ENCODE assay signal across 1 cellular context in the genomic region with DNA sequence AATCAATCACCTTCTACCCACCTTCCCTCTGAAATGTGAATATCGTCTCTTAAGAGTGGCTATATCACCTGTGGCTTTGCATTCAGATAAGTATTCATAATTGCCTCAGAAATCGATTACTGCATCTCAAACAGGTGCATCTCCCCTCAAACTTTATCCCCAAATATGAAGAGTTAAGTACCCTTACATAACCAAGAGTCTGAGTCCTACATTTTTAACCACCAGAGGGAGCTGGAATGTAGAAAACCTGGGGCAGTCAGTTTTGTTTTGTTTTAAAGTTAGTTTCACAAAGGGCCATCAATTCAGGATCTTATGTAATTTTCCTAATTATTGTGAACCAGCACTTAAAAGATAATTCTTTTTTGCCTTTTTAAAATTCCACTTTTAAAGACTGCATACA.
TF ChIP-seq lines count a peak whose summit lies in the region.

No MANE protein-coding gene starts in this region.

TF ChIP-seq in H1, 55 proteins besides CTCF, POLR2A, EP300 and RAD21:
- no peak for TF ChIP-seq CBX8 (IDR thresholded peaks at IDR 0.05; ENCODE audit: borderline replicate concordance, low read depth, low read length)
- TF ChIP-seq SUZ12 (IDR thresholded peaks at IDR 0.05; ENCODE audit: low read length) = no peak
- TF ChIP-seq, protein P1, sequence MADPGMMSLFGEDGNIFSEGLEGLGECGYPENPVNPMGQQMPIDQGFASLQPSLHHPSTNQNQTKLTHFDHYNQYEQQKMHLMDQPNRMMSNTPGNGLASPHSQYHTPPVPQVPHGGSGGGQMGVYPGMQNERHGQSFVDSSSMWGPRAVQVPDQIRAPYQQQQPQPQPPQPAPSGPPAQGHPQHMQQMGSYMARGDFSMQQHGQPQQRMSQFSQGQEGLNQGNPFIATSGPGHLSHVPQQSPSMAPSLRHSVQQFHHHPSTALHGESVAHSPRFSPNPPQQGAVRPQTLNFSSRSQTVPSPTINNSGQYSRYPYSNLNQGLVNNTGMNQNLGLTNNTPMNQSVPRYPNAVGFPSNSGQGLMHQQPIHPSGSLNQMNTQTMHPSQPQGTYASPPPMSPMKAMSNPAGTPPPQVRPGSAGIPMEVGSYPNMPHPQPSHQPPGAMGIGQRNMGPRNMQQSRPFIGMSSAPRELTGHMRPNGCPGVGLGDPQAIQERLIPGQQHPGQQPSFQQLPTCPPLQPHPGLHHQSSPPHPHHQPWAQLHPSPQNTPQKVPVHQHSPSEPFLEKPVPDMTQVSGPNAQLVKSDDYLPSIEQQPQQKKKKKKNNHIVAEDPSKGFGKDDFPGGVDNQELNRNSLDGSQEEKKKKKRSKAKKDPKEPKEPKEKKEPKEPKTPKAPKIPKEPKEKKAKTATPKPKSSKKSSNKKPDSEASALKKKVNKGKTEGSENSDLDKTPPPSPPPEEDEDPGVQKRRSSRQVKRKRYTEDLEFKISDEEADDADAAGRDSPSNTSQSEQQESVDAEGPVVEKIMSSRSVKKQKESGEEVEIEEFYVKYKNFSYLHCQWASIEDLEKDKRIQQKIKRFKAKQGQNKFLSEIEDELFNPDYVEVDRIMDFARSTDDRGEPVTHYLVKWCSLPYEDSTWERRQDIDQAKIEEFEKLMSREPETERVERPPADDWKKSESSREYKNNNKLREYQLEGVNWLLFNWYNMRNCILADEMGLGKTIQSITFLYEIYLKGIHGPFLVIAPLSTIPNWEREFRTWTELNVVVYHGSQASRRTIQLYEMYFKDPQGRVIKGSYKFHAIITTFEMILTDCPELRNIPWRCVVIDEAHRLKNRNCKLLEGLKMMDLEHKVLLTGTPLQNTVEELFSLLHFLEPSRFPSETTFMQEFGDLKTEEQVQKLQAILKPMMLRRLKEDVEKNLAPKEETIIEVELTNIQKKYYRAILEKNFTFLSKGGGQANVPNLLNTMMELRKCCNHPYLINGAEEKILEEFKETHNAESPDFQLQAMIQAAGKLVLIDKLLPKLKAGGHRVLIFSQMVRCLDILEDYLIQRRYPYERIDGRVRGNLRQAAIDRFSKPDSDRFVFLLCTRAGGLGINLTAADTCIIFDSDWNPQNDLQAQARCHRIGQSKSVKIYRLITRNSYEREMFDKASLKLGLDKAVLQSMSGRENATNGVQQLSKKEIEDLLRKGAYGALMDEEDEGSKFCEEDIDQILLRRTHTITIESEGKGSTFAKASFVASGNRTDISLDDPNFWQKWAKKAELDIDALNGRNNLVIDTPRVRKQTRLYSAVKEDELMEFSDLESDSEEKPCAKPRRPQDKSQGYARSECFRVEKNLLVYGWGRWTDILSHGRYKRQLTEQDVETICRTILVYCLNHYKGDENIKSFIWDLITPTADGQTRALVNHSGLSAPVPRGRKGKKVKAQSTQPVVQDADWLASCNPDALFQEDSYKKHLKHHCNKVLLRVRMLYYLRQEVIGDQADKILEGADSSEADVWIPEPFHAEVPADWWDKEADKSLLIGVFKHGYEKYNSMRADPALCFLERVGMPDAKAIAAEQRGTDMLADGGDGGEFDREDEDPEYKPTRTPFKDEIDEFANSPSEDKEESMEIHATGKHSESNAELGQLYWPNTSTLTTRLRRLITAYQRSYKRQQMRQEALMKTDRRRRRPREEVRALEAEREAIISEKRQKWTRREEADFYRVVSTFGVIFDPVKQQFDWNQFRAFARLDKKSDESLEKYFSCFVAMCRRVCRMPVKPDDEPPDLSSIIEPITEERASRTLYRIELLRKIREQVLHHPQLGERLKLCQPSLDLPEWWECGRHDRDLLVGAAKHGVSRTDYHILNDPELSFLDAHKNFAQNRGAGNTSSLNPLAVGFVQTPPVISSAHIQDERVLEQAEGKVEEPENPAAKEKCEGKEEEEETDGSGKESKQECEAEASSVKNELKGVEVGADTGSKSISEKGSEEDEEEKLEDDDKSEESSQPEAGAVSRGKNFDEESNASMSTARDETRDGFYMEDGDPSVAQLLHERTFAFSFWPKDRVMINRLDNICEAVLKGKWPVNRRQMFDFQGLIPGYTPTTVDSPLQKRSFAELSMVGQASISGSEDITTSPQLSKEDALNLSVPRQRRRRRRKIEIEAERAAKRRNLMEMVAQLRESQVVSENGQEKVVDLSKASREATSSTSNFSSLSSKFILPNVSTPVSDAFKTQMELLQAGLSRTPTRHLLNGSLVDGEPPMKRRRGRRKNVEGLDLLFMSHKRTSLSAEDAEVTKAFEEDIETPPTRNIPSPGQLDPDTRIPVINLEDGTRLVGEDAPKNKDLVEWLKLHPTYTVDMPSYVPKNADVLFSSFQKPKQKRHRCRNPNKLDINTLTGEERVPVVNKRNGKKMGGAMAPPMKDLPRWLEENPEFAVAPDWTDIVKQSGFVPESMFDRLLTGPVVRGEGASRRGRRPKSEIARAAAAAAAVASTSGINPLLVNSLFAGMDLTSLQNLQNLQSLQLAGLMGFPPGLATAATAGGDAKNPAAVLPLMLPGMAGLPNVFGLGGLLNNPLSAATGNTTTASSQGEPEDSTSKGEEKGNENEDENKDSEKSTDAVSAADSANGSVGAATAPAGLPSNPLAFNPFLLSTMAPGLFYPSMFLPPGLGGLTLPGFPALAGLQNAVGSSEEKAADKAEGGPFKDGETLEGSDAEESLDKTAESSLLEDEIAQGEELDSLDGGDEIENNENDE (IDR thresholded peaks at IDR 0.05; ENCODE audit: insufficient replicate concordance, low read length) = no peak
TF ChIP-seq in H1: peak in this region for 0.
